ENCODE assay signal across 1 cellular context in genomic region chr17:7242717-7243576, GRCh38.
TF ChIP-seq lines count a peak whose summit lies in the region.

No MANE protein-coding gene starts in this region.

TF ChIP-seq in WTC11, 78 proteins besides CTCF, POLR2A, EP300 and RAD21 (continued from another document):
- TF ChIP-seq ZNF425 (CRISPR knock-in tag; conservative IDR thresholded peaks at IDR 0.05) = peak; percentile 82
- TF ChIP-seq FOXK1 (CRISPR knock-in tag; IDR thresholded peaks at IDR 0.05) = peak; percentile 88
- peak; percentile 47; the same call in 1 of the 2 replicates for TF ChIP-seq JUN (CRISPR knock-in tag; IDR thresholded peaks at IDR 0.05)
- TF ChIP-seq TEAD1 (CRISPR knock-in tag; IDR thresholded peaks at IDR 0.05) = 0 out of 2 replicates have a peak, but pooled peaks have one; percentile 33
- no peak for TF ChIP-seq E2F4 (CRISPR knock-in tag; IDR thresholded peaks at IDR 0.05; ENCODE audit: borderline replicate concordance, low read depth)
- peak; percentile 52; the same call in 1 of the 2 replicates for TF ChIP-seq SMAD3 (CRISPR knock-in tag; IDR thresholded peaks at IDR 0.05; ENCODE audit: borderline replicate concordance)
- 0 out of 2 replicates have a peak, but pooled peaks have one; percentile 28 for TF ChIP-seq MYBL2 (CRISPR knock-in tag; IDR thresholded peaks at IDR 0.05)
- TF ChIP-seq ZNF532 (CRISPR knock-in tag; IDR thresholded peaks at IDR 0.05; ENCODE audit: borderline replicate concordance) = peak; percentile 85; the same call in 1 of the 2 replicates
- TF ChIP-seq FOXP4 (CRISPR knock-in tag; IDR thresholded peaks at IDR 0.05) = no peak; the same call in 1 of the 2 replicates
- peak; percentile 84; the same call in 1 of the 2 replicates for TF ChIP-seq EMX1 (CRISPR knock-in tag; IDR thresholded peaks at IDR 0.05)
- no peak for TF ChIP-seq ZBTB43 (CRISPR knock-in tag; IDR thresholded peaks at IDR 0.05)
- no peak for TF ChIP-seq ATF1 (CRISPR knock-in tag; IDR thresholded peaks at IDR 0.05)
- TF ChIP-seq USF1 (CRISPR knock-in tag; IDR thresholded peaks at IDR 0.05) = peak; percentile 99
- TF ChIP-seq NFATC4 (CRISPR knock-in tag; IDR thresholded peaks at IDR 0.05) = peak; percentile 46; the same call in 1 of the 2 replicates
- peak; percentile 52; the same call in 1 of the 2 replicates for TF ChIP-seq TP53 (CRISPR knock-in tag; IDR thresholded peaks at IDR 0.05)
- no peak for TF ChIP-seq GABPB1 (CRISPR knock-in tag; IDR thresholded peaks at IDR 0.05)
- TF ChIP-seq ZMAT4 (CRISPR knock-in tag; IDR thresholded peaks at IDR 0.05) = peak; percentile 82; the same call in 1 of the 2 replicates
